Comparison of ENCODE assay signal across 8 cellular contexts in the genomic region with DNA sequence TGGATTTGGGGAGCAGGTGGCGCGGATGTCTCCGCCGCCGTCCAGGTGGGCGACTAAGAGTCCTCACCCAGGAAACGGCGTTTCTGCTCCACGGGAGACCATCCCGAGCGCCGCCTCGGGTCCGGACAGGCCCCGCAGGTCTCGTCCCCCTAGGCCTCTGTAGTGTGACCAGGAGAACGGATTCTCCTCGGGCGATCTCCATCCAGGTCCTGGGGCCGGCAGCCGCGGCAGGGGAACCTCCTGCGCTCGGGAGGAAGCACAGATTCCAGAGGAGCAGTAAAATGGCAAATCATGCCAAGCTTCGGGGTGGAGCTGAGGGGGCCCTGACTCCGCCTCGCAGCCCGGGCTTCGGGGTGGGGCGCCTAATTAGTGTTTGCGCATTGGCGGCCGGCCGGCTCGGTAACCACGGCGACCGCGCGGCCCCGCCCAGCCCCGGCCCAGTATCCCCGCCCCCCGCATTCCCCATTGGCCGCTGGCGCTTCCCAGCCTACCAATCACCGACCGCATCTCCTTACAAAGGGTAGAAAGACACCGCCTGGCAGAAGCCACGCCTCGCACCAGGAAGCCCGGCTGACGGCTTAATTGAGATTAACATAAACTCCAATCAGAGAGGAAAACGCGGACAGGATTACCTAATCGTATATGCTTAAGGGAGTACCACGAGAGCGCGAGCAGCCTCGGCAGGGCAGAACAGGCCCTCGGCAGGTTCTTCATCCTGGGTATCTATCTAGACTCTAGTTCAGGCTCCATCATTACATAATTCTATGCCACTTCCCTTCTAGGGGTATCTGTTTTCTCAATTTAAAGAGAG.
DNase-seq lines count a peak whose midpoint lies in the region; TF ChIP-seq lines count a peak whose summit lies in the region.

No MANE protein-coding gene starts in this region.

- peak overlapping the region; percentile 89 for H3K27ac ChIP-seq in SJSA1
- H3K27ac ChIP-seq in neural progenitor cell = peak overlapping the region; percentile 85
- peak overlapping the region; percentile 98 for H3K27ac ChIP-seq in stomach smooth muscle (ENCODE audit: low read length)

- H3K9me3 Mint-ChIP-seq in activated naive CD4-positive, alpha-beta T cell treated with anti-CD3 and anti-CD28 coated beads for 36 hours = peaks cover 2% of the 10 kb centered on the region
- peaks cover 8% of the 10 kb centered on the region for H3K9me3 Mint-ChIP-seq in neural progenitor cell

- peak overlapping the region; percentile 76 for H3K4me3 ChIP-seq in SJSA1
- peak overlapping the region; percentile 88 for H3K4me3 ChIP-seq in neural progenitor cell
- H3K4me3 ChIP-seq in stomach smooth muscle (ENCODE audit: low read length in 2 of 2) = peak overlapping the region; percentile 76 to 92

- H3K79me2 ChIP-seq in neural progenitor cell (ENCODE audit: low read depth) = no peaks in the 10 kb centered on the region

- POLR2A ChIA-PET in HEK293T (lab: Yijun Ruan, JAX) = interaction anchor here (0.6 to 1.3 kb wide), 5 partner anchors 10 to 157 kb away, joined by 3 to 4 read pairs (median 4); no protein-coding TSS in a partner anchor

- H3K4me1 Mint-ChIP-seq in activated naive CD4-positive, alpha-beta T cell treated with anti-CD3 and anti-CD28 coated beads for 36 hours (ENCODE audit: low read depth) = peaks cover 18% of the 10 kb centered on the region
- peaks cover 48% of the 10 kb centered on the region for H3K4me1 Mint-ChIP-seq in neural progenitor cell

- TF ChIP-seq CTCF in neural progenitor cell (IDR thresholded peaks at IDR 0.05) = no peak

- H3K27me3 ChIP-seq in SJSA1 (replicated peaks) (no peaks in the 10 kb centered on the region), neural progenitor cell (no peaks in the 10 kb centered on the region), stomach smooth muscle (ENCODE audit: control insufficient read depth in 1 of 2, insufficient read depth in 2 of 2, low read length in 2 of 2) (no peaks in the 10 kb centered on the region)

- H3K9ac ChIP-seq in neural progenitor cell (peak overlapping the region; percentile 33), stomach smooth muscle (ENCODE audit: low read length in 2 of 2) (peak overlapping the region; percentile 88 to 96)

- H3K9me3 ChIP-seq in SJSA1 (replicated peaks) = no peaks in the 10 kb centered on the region
- H3K9me3 ChIP-seq in neural progenitor cell (ENCODE audit: low read depth) = no peaks in the 10 kb centered on the region
- no peaks in the 10 kb centered on the region for H3K9me3 ChIP-seq in stomach smooth muscle (ENCODE audit: control insufficient read depth in 2 of 2, low read length in 2 of 2)

- H3K4me1 ChIP-seq in SJSA1 (replicated peaks) (peaks cover 34% of the 10 kb centered on the region), neural progenitor cell (peaks cover 47% of the 10 kb centered on the region), stomach smooth muscle (ENCODE audit: control insufficient read depth, insufficient read depth, low read length) (peaks cover 25% of the 10 kb centered on the region)

- intact Hi-C loops in activated naive CD4-positive, alpha-beta T cell treated with anti-CD3 and anti-CD28 coated beads for 36 hours (cut with micrococcal nuclease) = loop anchor here (1.0 to 5.0 kb wide), 8 partner anchors 15 to 1059 kb away; a partner anchor contains a TSS

- peak overlapping the region; percentile 90 for H3K4me2 ChIP-seq in neural progenitor cell

- peak overlapping the region; percentile 95 for H3K27ac Mint-ChIP-seq in activated naive CD4-positive, alpha-beta T cell treated with anti-CD3 and anti-CD28 coated beads for 36 hours
- H3K27ac Mint-ChIP-seq in neural progenitor cell = peak overlapping the region; percentile 99

- H4K20me1 ChIP-seq in neural progenitor cell (ENCODE audit: low read depth) = peaks cover 12% of the 10 kb centered on the region

- peaks cover 51% of the 10 kb centered on the region for H3F3A ChIP-seq in neural progenitor cell (ENCODE audit: low read depth)

- peak overlapping the region; percentile 94 for H3K4me3 Mint-ChIP-seq in activated naive CD4-positive, alpha-beta T cell treated with anti-CD3 and anti-CD28 coated beads for 36 hours
- peak overlapping the region; percentile 87 for H3K4me3 Mint-ChIP-seq in neural progenitor cell

- H3K27me3 Mint-ChIP-seq in activated naive CD4-positive, alpha-beta T cell treated with anti-CD3 and anti-CD28 coated beads for 36 hours (ENCODE audit: low read depth) = no peaks in the 10 kb centered on the region
- H3K27me3 Mint-ChIP-seq in neural progenitor cell (ENCODE audit: insufficient read depth, low read depth) = peaks cover 2% of the 10 kb centered on the region

- peak overlapping the region; percentile 68 for H2AFZ ChIP-seq in neural progenitor cell (replicated peaks)

- H3K36me3 Mint-ChIP-seq in activated naive CD4-positive, alpha-beta T cell treated with anti-CD3 and anti-CD28 coated beads for 36 hours (ENCODE audit: low read depth) = peaks cover 2% of the 10 kb centered on the region
- H3K36me3 Mint-ChIP-seq in neural progenitor cell = no peaks in the 10 kb centered on the region

- H3K36me3 ChIP-seq in SJSA1 = 0 out of 2 replicates have a peak, but pooled peaks cover 2% of the 10 kb centered on the region
- no peaks in the 10 kb centered on the region for H3K36me3 ChIP-seq in neural progenitor cell
- no peaks in the 10 kb centered on the region for H3K36me3 ChIP-seq in stomach smooth muscle (ENCODE audit: control insufficient read depth in 2 of 2, insufficient read depth in 2 of 2, low read length in 2 of 2)

- CTCF ChIA-PET in HEK293T (lab: Yijun Ruan, JAX) = no interaction called here
- CTCF ChIA-PET in activated naive CD4-positive, alpha-beta T cell treated with anti-CD3 and anti-CD28 coated beads for 36 hours (lab: Charles Lee) = interaction anchor here (0.6 to 0.7 kb wide), 2 partner anchors 14 to 93 kb away, joined by 4 to 5 read pairs; no protein-coding TSS in a partner anchor

- DNase-seq in GM03348 (ENCODE audit: low spot score) (peak; percentile 98), HEK293T (ENCODE audit: extremely low spot score) (peak; percentile 90), MV-4-11 (lab: John Stamatoyannopoulos, UW) (peak; percentile 98), SJSA1 (ENCODE audit: low read depth in 1 of 2, low spot score in 2 of 2) (peak; percentile 90 to 96), foreskin melanocyte (peak; percentile 96), neural progenitor cell (ENCODE audit: low spot score) (peak; percentile 99)
- DNase-seq in activated naive CD4-positive, alpha-beta T cell treated with anti-CD3 and anti-CD28 coated beads for 36 hours = peak; percentile 96

TF ChIP-seq in HEK293T, 16 proteins besides CTCF, POLR2A, EP300 and RAD21:
- TF ChIP-seq ZNF384 (IDR thresholded peaks at IDR 0.05) (no peak), ARNT (IDR thresholded peaks at IDR 0.05) (no peak), TARDBP (IDR thresholded peaks at IDR 0.05) (no peak), L3MBTL2 (conservative IDR thresholded peaks at IDR 0.05) (peak; percentile 68), FOXM1 (IDR thresholded peaks at IDR 0.05; ENCODE audit: borderline replicate concordance) (no peak), NFRKB (IDR thresholded peaks at IDR 0.05) (no peak), BHLHE40 (IDR thresholded peaks at IDR 0.05; ENCODE audit: borderline replicate concordance) (no peak), ELF4 (IDR thresholded peaks at IDR 0.05) (no peak), FOXA1 (IDR thresholded peaks at IDR 0.05) (no peak), CTBP1 (IDR thresholded peaks at IDR 0.05; ENCODE audit: borderline replicate concordance) (no peak), LEF1 (IDR thresholded peaks at IDR 0.05; ENCODE audit: borderline replicate concordance) (no peak), HDGF (IDR thresholded peaks at IDR 0.05; ENCODE audit: borderline replicate concordance) (no peak)
- TF ChIP-seq, protein P1, sequence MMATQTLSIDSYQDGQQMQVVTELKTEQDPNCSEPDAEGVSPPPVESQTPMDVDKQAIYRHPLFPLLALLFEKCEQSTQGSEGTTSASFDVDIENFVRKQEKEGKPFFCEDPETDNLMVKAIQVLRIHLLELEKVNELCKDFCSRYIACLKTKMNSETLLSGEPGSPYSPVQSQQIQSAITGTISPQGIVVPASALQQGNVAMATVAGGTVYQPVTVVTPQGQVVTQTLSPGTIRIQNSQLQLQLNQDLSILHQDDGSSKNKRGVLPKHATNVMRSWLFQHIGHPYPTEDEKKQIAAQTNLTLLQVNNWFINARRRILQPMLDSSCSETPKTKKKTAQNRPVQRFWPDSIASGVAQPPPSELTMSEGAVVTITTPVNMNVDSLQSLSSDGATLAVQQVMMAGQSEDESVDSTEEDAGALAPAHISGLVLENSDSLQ (IDR thresholded peaks at IDR 0.05) = peak; percentile 87

Comparison
In these comparisons a context has a peak if more than half of its experiments do, and no peak if none do; other contexts are left out.
1. Peak in every context shown above with its lines: DNase-seq, H3K4me3 ChIP-seq and H3K27ac ChIP-seq.